8 cellular contexts compared by ENCODE assay signal in the genomic region with DNA sequence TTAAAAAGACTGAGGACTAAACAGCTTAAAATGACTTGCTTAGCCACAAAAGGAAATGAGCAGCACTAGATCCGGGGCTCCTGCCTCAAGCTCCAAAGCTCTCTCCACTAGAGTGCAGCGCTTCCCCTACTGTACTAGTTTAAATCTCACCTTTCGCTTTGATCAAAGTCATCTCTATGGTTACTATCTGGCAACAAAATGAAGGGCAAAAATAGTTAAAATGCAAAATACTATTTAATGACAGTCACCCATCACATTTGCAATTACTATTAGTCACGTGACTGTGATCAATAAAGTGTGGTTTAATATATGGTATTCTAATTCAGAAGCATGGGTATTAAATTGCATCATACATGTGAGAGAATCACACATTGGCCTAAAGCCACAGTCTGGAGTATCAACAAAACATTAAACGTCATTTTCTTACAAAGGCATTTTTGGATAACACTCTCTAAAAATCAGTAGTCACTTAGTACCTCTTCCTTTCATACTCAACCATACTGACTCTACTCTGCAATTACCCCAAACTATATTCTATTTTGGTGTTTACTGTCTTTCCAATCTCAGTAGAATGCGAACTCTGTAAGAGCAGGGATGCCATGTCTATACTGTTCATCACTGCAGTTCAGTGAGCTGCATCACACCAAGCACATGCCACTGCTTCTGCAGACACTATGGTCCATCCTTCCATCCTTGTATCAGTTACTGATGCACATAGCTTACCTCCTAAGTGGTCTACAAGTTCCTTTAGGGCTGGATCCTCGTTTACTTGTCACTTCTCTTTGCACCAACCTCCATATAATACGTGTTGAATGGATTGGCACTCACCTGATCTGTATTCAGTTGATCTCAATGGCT. TPM values are rescaled to one million over a fixed set of nuclear protein-coding genes. Genes with fewer than 3 reads are reported as not detected.
A peak's percentile ranks its signal among the peaks of the same experiment; 100 is the strongest.
DNase-seq lines count a peak whose midpoint lies in the region; ATAC-seq and TF ChIP-seq lines count a peak whose summit lies in the region.

No MANE protein-coding gene starts in this region.

- intact Hi-C loops in left colon (cut with DNase I, micrococcal nuclease): no loop called here

- ATAC-seq in omental fat pad (ENCODE audit: low FRiP score) (no peak), GM18909 (IDR thresholded peaks at IDR 0.05; ENCODE audit: poor library complexity, unreplicated experiment) (no peak), left colon (no peak), GM18858 (IDR thresholded peaks at IDR 0.05; ENCODE audit: unreplicated experiment) (no peak)

- POLR2A ChIA-PET in GM10248 (lab: Yijun Ruan, JAX): no interaction called here

- DNase-seq in GM10248 (ENCODE audit: extremely low spot score) (no peak), NCI-H2107 treated with DMSO at 0.1 percent for 48 hours (lab: John Stamatoyannopoulos, UW; ENCODE audit: unreplicated experiment) (peak; percentile 26), iPS-NIHi7 (ENCODE audit: extremely low spot score) (peak; percentile 40), omental fat pad (ENCODE audit: low spot score) (no peak), left colon (no peak)
- DNase-seq in activated effector memory CD4-positive, alpha-beta T cell treated with Interleukin-2 at 50 U/mL for 16 hours: peak; percentile 23

- peak; percentile 31 for TF ChIP-seq CTCF in GM10248 (IDR thresholded peaks at IDR 0.05; ENCODE audit: control extremely low read depth, extremely low read depth, low read depth, missing control alignments)
- TF ChIP-seq CTCF in omental fat pad (IDR thresholded peaks at IDR 0.05): no peak

- CTCF ChIA-PET in GM10248 (lab: Yijun Ruan, JAX): interaction anchor here (0.7 to 1.8 kb wide), 3 partner anchors 12 to 15 kb away, joined by 3 to 5 read pairs (median 4); no protein-coding TSS in a partner anchor

RNA-seq across cellular contexts. Expression of gene PSMD12, which starts 6.2 kb away (rescaled TPM):
- total RNA-seq in omental fat pad: 10 to 100 TPM; 23.6 to 52.4 (median 24.4) TPM
- 10 to 100 TPM; 36.9 to 40.2 TPM for total RNA-seq in left colon

RNA-seq across cellular contexts. Expression of gene PITPNC1, which starts 16.9 kb away (rescaled TPM):
- total RNA-seq in omental fat pad (10 to 100 TPM; 22.6 to 53.4 (median 35.0) TPM), left colon (10 to 100 TPM; 13.7 to 15.6 TPM)

Comparison
In these comparisons a context has a peak if more than half of its experiments do, and no peak if none do; other contexts are left out.
1. DNase-seq: peak in NCI-H2107 treated with DMSO at 0.1 percent for 48 hours (single experiment), activated effector memory CD4-positive, alpha-beta T cell treated with Interleukin-2 at 50 U/mL for 16 hours (single experiment) and iPS-NIHi7 (single experiment); none in GM10248 (single experiment), omental fat pad (single experiment) and left colon (0 of 2).